ENCODE assay signal across 1 cellular context in the genomic region with DNA sequence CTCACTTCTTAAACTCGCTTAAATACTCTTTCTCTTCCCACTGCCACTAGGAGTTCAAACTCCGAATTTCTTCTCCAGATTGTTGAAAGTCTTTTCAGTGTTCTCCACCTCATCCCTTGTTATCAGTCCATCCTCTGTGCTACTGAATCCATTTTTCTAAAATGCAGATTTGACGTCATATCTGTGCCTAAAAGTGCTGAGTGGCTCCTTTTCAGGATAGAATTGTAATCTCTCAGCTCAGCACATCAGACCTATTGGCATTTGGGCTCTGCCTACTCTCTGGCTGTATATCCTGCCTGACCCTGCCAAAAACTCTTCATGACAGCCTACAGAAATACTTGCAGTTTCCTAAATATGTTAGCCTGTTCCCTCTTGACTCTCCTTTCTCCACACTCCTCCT.
TF ChIP-seq lines count a peak whose summit lies in the region.

No MANE protein-coding gene starts in this region.

TF ChIP-seq in GM12878, 131 proteins besides CTCF, POLR2A, EP300 and RAD21:
- TF ChIP-seq HCFC1 (IDR thresholded peaks at IDR 0.05; ENCODE audit: low read length) (no peak), MEF2B (IDR thresholded peaks at IDR 0.05; ENCODE audit: partially characterized antibody, poor library complexity, severe bottlenecking) (no peak), ZZZ3 (IDR thresholded peaks at IDR 0.05; ENCODE audit: control insufficient read depth, insufficient read length, low read depth) (no peak), RAD51 (IDR thresholded peaks at IDR 0.05) (no peak), MEF2A (IDR thresholded peaks at IDR 0.05; ENCODE audit: insufficient read depth, low read depth, low read length) (no peak), JUNB (IDR thresholded peaks at IDR 0.05) (no peak), CBX5 (IDR thresholded peaks at IDR 0.05; ENCODE audit: low read depth) (no peak), POLR2AphosphoS5 (IDR thresholded peaks at IDR 0.05; ENCODE audit: low read length) (no peak), CHD1 (IDR thresholded peaks at IDR 0.05; ENCODE audit: low read depth, low read length) (no peak), SRF (IDR thresholded peaks at IDR 0.05; ENCODE audit: low read depth in 2 of 2, low read length in 2 of 2) (no peak), ZNF24 (IDR thresholded peaks at IDR 0.05) (no peak), CBFB (IDR thresholded peaks at IDR 0.05; ENCODE audit: low read depth) (no peak), ASH2L (IDR thresholded peaks at IDR 0.05; ENCODE audit: borderline replicate concordance, low read depth) (no peak), MTA2 (IDR thresholded peaks at IDR 0.05; ENCODE audit: low read depth) (no peak), MYB (IDR thresholded peaks at IDR 0.05; ENCODE audit: borderline replicate concordance, low read depth, low read length) (no peak), FOS (IDR thresholded peaks at IDR 0.05; ENCODE audit: borderline replicate concordance, extremely low read depth, insufficient read length) (no peak)
- TF ChIP-seq, protein P1, sequence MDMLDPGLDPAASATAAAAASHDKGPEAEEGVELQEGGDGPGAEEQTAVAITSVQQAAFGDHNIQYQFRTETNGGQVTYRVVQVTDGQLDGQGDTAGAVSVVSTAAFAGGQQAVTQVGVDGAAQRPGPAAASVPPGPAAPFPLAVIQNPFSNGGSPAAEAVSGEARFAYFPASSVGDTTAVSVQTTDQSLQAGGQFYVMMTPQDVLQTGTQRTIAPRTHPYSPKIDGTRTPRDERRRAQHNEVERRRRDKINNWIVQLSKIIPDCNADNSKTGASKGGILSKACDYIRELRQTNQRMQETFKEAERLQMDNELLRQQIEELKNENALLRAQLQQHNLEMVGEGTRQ (IDR thresholded peaks at IDR 0.05; ENCODE audit: borderline replicate concordance, low read depth, low read length) = no peak
- TF ChIP-seq, protein P2, sequence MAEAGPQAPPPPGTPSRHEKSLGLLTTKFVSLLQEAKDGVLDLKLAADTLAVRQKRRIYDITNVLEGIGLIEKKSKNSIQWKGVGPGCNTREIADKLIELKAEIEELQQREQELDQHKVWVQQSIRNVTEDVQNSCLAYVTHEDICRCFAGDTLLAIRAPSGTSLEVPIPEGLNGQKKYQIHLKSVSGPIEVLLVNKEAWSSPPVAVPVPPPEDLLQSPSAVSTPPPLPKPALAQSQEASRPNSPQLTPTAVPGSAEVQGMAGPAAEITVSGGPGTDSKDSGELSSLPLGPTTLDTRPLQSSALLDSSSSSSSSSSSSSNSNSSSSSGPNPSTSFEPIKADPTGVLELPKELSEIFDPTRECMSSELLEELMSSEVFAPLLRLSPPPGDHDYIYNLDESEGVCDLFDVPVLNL (IDR thresholded peaks at IDR 0.05; ENCODE audit: low read depth, low read length) = no peak
- TF ChIP-seq, protein P3, sequence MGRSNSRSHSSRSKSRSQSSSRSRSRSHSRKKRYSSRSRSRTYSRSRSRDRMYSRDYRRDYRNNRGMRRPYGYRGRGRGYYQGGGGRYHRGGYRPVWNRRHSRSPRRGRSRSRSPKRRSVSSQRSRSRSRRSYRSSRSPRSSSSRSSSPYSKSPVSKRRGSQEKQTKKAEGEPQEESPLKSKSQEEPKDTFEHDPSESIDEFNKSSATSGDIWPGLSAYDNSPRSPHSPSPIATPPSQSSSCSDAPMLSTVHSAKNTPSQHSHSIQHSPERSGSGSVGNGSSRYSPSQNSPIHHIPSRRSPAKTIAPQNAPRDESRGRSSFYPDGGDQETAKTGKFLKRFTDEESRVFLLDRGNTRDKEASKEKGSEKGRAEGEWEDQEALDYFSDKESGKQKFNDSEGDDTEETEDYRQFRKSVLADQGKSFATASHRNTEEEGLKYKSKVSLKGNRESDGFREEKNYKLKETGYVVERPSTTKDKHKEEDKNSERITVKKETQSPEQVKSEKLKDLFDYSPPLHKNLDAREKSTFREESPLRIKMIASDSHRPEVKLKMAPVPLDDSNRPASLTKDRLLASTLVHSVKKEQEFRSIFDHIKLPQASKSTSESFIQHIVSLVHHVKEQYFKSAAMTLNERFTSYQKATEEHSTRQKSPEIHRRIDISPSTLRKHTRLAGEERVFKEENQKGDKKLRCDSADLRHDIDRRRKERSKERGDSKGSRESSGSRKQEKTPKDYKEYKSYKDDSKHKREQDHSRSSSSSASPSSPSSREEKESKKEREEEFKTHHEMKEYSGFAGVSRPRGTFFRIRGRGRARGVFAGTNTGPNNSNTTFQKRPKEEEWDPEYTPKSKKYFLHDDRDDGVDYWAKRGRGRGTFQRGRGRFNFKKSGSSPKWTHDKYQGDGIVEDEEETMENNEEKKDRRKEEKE (IDR thresholded peaks at IDR 0.05) = no peak
